In genomic region chr6:21742238-21742660, GRCh38 we compare ENCODE assay signal across 10 cellular contexts.
A peak's percentile ranks its signal among the peaks of the same experiment; 100 is the strongest.
DNase-seq lines count a peak whose midpoint lies in the region; ATAC-seq and TF ChIP-seq lines count a peak whose summit lies in the region.
"Had no signal": no experiment of that assay in that cellular context is flagged by ENCODE, and none has a peak within 500 bp of the region (broad histone marks: within the 10 kb centered on the region; RNA-seq: fewer than 3 reads in every experiment).

No MANE protein-coding gene starts in this region.

- no peaks in the 10 kb centered on the region; the same call in 1 of the 2 replicates for H3K9me1 ChIP-seq in IMR-90 (ENCODE audit: insufficient read depth, low read length)

- DNase-seq in AG04450 (ENCODE audit: low read depth, low spot score) (peak; percentile 91), IMR-90 (peak; percentile 98), brain pericyte (ENCODE audit: low read depth, low spot score) (peak; percentile 24), NCI-H82 treated with DMSO at 0.1 percent for 48 hours (lab: John Stamatoyannopoulos, UW; ENCODE audit: unreplicated experiment) (no peak), GM10266 (ENCODE audit: extremely low spot score) (no peak), cerebellar nuclear complex (lab: John Stamatoyannopoulos, UW) (no peak)
- DNase-seq in activated CD4-positive, CD25-positive, alpha-beta regulatory T cell (lab: John Stamatoyannopoulos, UW): no peak
- DNase-seq: left lung had no signal

- H3K9me3 ChIP-seq in AG04450 (ENCODE audit: control insufficient read depth, insufficient read depth, low read length) (no peaks in the 10 kb centered on the region), IMR-90 (ENCODE audit: control insufficient read depth, insufficient read depth, low read length) (no peaks in the 10 kb centered on the region), iPS-18a (ENCODE audit: control insufficient read depth, low read depth, low read length) (no peaks in the 10 kb centered on the region)
- H3K9me3 ChIP-seq: HAP-1, left lung had no signal

- intact Hi-C loops in IMR-90 (cut with micrococcal nuclease): loop anchor here (5.0 kb wide), 2 partner anchors 145 to 405 kb away; no protein-coding TSS in a partner anchor

- H3K79me1 ChIP-seq in IMR-90 (ENCODE audit: low read depth in 1 of 2, low read length in 2 of 2): peaks cover 0 to 26% of the 10 kb centered on the region in 2 experiments; a peak in 2 of 4 replicates

- H3K18ac ChIP-seq in IMR-90 (ENCODE audit: low read depth, low read length): peak overlapping the region; percentile 3; the same call in 1 of the 2 replicates

- no peak overlapping the region for H3K27ac ChIP-seq in AG04450 (ENCODE audit: low read depth, low read length)
- H3K27ac ChIP-seq in IMR-90 (ENCODE audit: insufficient read depth, low read length): peak overlapping the region; percentile 47; the same call in 1 of the 2 replicates
- H3K27ac ChIP-seq in iPS-18a (ENCODE audit: low read length): peak overlapping the region; percentile 85

- H3K9ac ChIP-seq in IMR-90 (ENCODE audit: low read depth, low read length): no peak overlapping the region
- peak overlapping the region; percentile 67 for H3K9ac ChIP-seq in iPS-18a (ENCODE audit: low read length)

- peaks cover 11% of the 10 kb centered on the region for H3K4me1 ChIP-seq in IMR-90 (ENCODE audit: control insufficient read depth, insufficient read depth, low read length)
- peaks cover 62% of the 10 kb centered on the region for H3K4me1 ChIP-seq in iPS-18a (ENCODE audit: control insufficient read depth, low read depth, low read length)

- dilution Hi-C loops in IMR-90 (cut with HindIII; ENCODE audit: low sequenced_read_pairs, unreplicated experiment): no loop called here

- TF ChIP-seq CTCF in AG04450 (IDR thresholded peaks at IDR 0.05; ENCODE audit: low read depth, low read length) (no peak), IMR-90 (conservative IDR thresholded peaks at IDR 0.05; ENCODE audit: low read depth, low read length) (no peak), GM10266 (IDR thresholded peaks at IDR 0.05; ENCODE audit: control insufficient read depth, insufficient read depth, low read depth, missing control alignments) (no peak)

- peak overlapping the region; percentile 62 for H2BK5ac ChIP-seq in IMR-90 (ENCODE audit: low read depth, low read length, poor library complexity, severe bottlenecking)

- H2AK5ac ChIP-seq in IMR-90 (ENCODE audit: low read depth, low read length): peak overlapping the region; percentile 75; the same call in 1 of the 2 replicates

- peak; percentile 82 for ATAC-seq in IMR-90 (ENCODE audit: low read depth)
- ATAC-seq: left lung had no signal

- no peaks in the 10 kb centered on the region for H4K20me1 ChIP-seq in IMR-90 (ENCODE audit: insufficient read depth, low read length)

- CTCF ChIA-PET in AG04450 (lab: Charles Lee) (interaction anchor here (1.2 kb wide), 1 partner anchor 145 kb away, joined by 3 read pairs; no protein-coding TSS in a partner anchor), IMR-90 (lab: Yijun Ruan, JAX) (interaction anchor here (0.7 to 1.8 kb wide), 2 partner anchors 9 to 63 kb away, joined by 4 to 6 read pairs; no protein-coding TSS in a partner anchor)

- no peak overlapping the region for H4K5ac ChIP-seq in IMR-90 (ENCODE audit: low read depth, low read length)

- BruUV-seq in IMR-90 (replicated peaks; lab: Mats Ljungman, UMichigan): no TSS peak

- H3K56ac ChIP-seq in IMR-90 (ENCODE audit: extremely low read depth, insufficient read depth, low read length): no peak overlapping the region

- peak overlapping the region; percentile 8; the same call in 1 of the 2 replicates for H4K91ac ChIP-seq in IMR-90 (ENCODE audit: insufficient read depth, low read depth, low read length)

- TF ChIP-seq POLR2A in IMR-90 (IDR thresholded peaks at IDR 0.05; ENCODE audit: low read depth, low read length): no peak

- TF ChIP-seq RAD21 in IMR-90 (IDR thresholded peaks at IDR 0.05; ENCODE audit: low read length): no peak

- H3K4me2 ChIP-seq in IMR-90 (ENCODE audit: low read depth, low read length): peak overlapping the region; percentile 16

- no peak overlapping the region for H2AK9ac ChIP-seq in IMR-90 (replicated peaks; ENCODE audit: low read depth, low read length, poor library complexity)

- peak overlapping the region; percentile 69; the same call in 1 of the 2 replicates for H3K14ac ChIP-seq in IMR-90 (replicated peaks; ENCODE audit: low read depth, low read length)

- H2BK20ac ChIP-seq in IMR-90 (ENCODE audit: low read depth, low read length): peak overlapping the region; percentile 95; the same call in 1 of the 2 replicates

- peak overlapping the region; percentile 37; the same call in 1 of the 3 replicates for H2BK15ac ChIP-seq in IMR-90 (ENCODE audit: low read depth, low read length)

- H2BK120ac ChIP-seq in IMR-90 (ENCODE audit: low read depth, low read length): peak overlapping the region; percentile 82; the same call in 1 of the 2 replicates

- in situ Hi-C loops in IMR-90 (cut with MboI; ENCODE audit: low sequenced_read_pairs): no loop called here

- no peak overlapping the region for H3K23ac ChIP-seq in IMR-90 (ENCODE audit: low read depth, low read length)

- H3K4ac ChIP-seq in IMR-90 (ENCODE audit: low read depth, low read length): peak overlapping the region; percentile 74; the same call in 1 of the 2 replicates

- H3K4me3 ChIP-seq in AG04450 (ENCODE audit: low read depth, low read length) (no peak overlapping the region), IMR-90 (ENCODE audit: insufficient read depth, low read depth, low read length) (no peak overlapping the region), iPS-18a (ENCODE audit: low read length) (peak overlapping the region; percentile 60)
- H3K4me3 ChIP-seq: HAP-1, left lung had no signal

- POLR2A ChIA-PET in AG04450 (lab: Yijun Ruan, JAX): interaction anchor here (0.5 to 1.8 kb wide), 6 partner anchors 11 to 625 kb away, joined by 3 to 14 read pairs (median 4); partner anchors contain the start of gene SOX4
- POLR2A ChIA-PET in IMR-90 (lab: Charles Lee; ENCODE audit: unreplicated experiment): no interaction called here

- peak overlapping the region; percentile 64 to 86; a peak in 2 of 4 replicates for H4K8ac ChIP-seq in IMR-90 (ENCODE audit: low read depth in 2 of 2, low read length in 2 of 2)

- no peak overlapping the region for H2AFZ ChIP-seq in IMR-90 (replicated peaks; ENCODE audit: low read length, poor library complexity)

- H3K27me3 ChIP-seq in AG04450 (ENCODE audit: control insufficient read depth, insufficient read depth, low read length) (no peaks in the 10 kb centered on the region), IMR-90 (ENCODE audit: control insufficient read depth, insufficient read depth, low read length) (no peaks in the 10 kb centered on the region), iPS-18a (ENCODE audit: control insufficient read depth, insufficient read depth, low read length) (no peaks in the 10 kb centered on the region)
- H3K27me3 ChIP-seq: left lung had no signal

- H3K36me3 ChIP-seq in IMR-90 (ENCODE audit: control insufficient read depth, insufficient read depth, low read length) (no peaks in the 10 kb centered on the region), iPS-18a (ENCODE audit: control insufficient read depth, low read depth, low read length) (no peaks in the 10 kb centered on the region)
- H3K36me3 ChIP-seq: HAP-1, left lung had no signal

- no CpG with 5 or more reads among the region's 6 CpGs for WGBS in IMR-90 (ENCODE audit: extremely low coverage in 2 of 2, insufficient read length in 1 of 2), 2 experiments

TF ChIP-seq in IMR-90, 13 proteins besides CTCF, POLR2A, EP300 and RAD21:
- TF ChIP-seq CEBPB (IDR thresholded peaks at IDR 0.05; ENCODE audit: low read depth, low read length) (peak; percentile 90), BHLHE40 (IDR thresholded peaks at IDR 0.05; ENCODE audit: low read depth, low read length) (peak; percentile 45), ELK1 (IDR thresholded peaks at IDR 0.05; ENCODE audit: borderline replicate concordance, low read depth, low read length) (no peak)

Comparison
In these comparisons a context has a peak if more than half of its experiments do, and no peak if none do; other contexts are left out.
1. DNase-seq: peak in AG04450 (single experiment), IMR-90 (single experiment) and brain pericyte (single experiment); none in NCI-H82 treated with DMSO at 0.1 percent for 48 hours (single experiment), activated CD4-positive, CD25-positive, alpha-beta regulatory T cell (0 of 4), GM10266 (single experiment) and cerebellar nuclear complex (0 of 2).